10 cellular contexts compared by ENCODE assay signal in the genomic region with DNA sequence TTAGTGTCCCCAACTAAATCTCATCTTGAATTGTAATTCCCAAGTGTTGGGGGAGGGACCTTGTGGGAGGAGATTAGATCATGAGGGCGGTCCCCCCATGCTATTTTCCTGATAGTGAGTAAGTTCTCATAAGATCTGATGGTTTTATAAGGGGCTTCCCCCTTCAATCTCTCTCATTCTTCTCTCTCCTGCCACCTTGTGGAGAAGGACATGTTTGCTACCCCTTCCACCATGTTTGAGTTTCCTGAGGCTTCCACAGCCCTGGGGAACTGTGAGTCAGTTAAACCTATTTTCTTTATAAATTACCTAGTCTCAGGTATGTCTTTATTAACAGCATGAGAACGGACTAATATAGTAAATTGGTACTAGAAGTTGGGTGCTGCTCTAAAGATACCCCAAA.
DNase-seq lines count a peak whose midpoint lies in the region; ATAC-seq, FAIRE-seq and TF ChIP-seq lines count a peak whose summit lies in the region.
"Had no signal": no experiment of that assay in that cellular context is flagged by ENCODE, and none has a peak within 500 bp of the region (broad histone marks: within the 10 kb centered on the region; RNA-seq: fewer than 3 reads in every experiment).

No MANE protein-coding gene starts in this region.

- H3K4me2 ChIP-seq in H1 (ENCODE audit: insufficient read depth in 1 of 2, low read depth in 2 of 2, low read length in 2 of 2) (no peak overlapping the region), HepG2 (ENCODE audit: low read depth, low read length) (no peak overlapping the region)

- H2AFZ ChIP-seq in H1 (ENCODE audit: low read length) = no peak overlapping the region
- H2AFZ ChIP-seq in HepG2 (ENCODE audit: low read length) = no peak overlapping the region

- H2BK5ac ChIP-seq in H1 (ENCODE audit: low read depth, low read length) = no peak overlapping the region

- intact Hi-C loops in HepG2 (cut with micrococcal nuclease; ENCODE audit: unreplicated experiment) = no loop called here

- BruUV-seq in HepG2 (replicated peaks; lab: Mats Ljungman, UMichigan) = no TSS peak

- no peaks in the 10 kb centered on the region for H3K79me1 ChIP-seq in H1 (ENCODE audit: low read depth, low read length)

- ATAC-seq in HepG2 (no peak), gastroesophageal sphincter (no peak)

- no peak overlapping the region for H4K5ac ChIP-seq in H1 (ENCODE audit: insufficient read length, low read depth, low read length)

- TF ChIP-seq EP300 in Ishikawa (IDR thresholded peaks at IDR 0.05; ENCODE audit: borderline replicate concordance) (no peak), H1 (IDR thresholded peaks at IDR 0.05; ENCODE audit: borderline replicate concordance in 1 of 2, low read depth in 2 of 2, low read length in 2 of 2) (no peak), HepG2 (IDR thresholded peaks at IDR 0.05; ENCODE audit: low read depth in 2 of 2, low read length in 2 of 2) (no peak), HepG2 (CRISPR knock-in tag; IDR thresholded peaks at IDR 0.05; ENCODE audit: borderline replicate concordance) (no peak), gastroesophageal sphincter (IDR thresholded peaks at IDR 0.05) (no peak)

- H3K23me2 ChIP-seq in H1 (ENCODE audit: low read depth, low read length) = no peaks in the 10 kb centered on the region

- no peaks in the 10 kb centered on the region for H4K20me1 ChIP-seq in H1 (replicated peaks in 1 of 2; ENCODE audit: control insufficient read depth in 1 of 2, insufficient read depth in 2 of 2, low read length in 2 of 2)
- H4K20me1 ChIP-seq in HepG2 (ENCODE audit: insufficient read depth, low read length) = no peaks in the 10 kb centered on the region

- H3K4me1 ChIP-seq in H1 (replicated peaks in 1 of 4; ENCODE audit: control insufficient read depth in 3 of 4, insufficient read depth in 4 of 4, low read length in 3 of 4) (no peaks in the 10 kb centered on the region), HepG2 (ENCODE audit: insufficient read depth, low read length) (no peaks in the 10 kb centered on the region), gastroesophageal sphincter (no peaks in the 10 kb centered on the region)
- H3K4me1 ChIP-seq: HAP-1 had no signal

- no peak overlapping the region for H3K14ac ChIP-seq in H1 (ENCODE audit: insufficient read length)

- 61% methylated on average over 2 of the region's 2 CpGs; no CpG with 5 or more reads in 1 of the 2 experiments for WGBS in H1 (ENCODE audit: extremely low coverage in 1 of 2, insufficient coverage in 1 of 2, insufficient read length in 1 of 2, insufficient replicate concordance in 2 of 2, low coverage in 1 of 2, low lambda C conversion rate in 2 of 2, missing lambda C conversion rate in 1 of 2), 2 experiments
- WGBS in HepG2 (ENCODE audit: low lambda C conversion rate) = 0% methylated on average over 2 of the region's 2 CpGs
- WGBS in gastroesophageal sphincter (ENCODE audit: low coverage in 1 of 2), 2 donors = 61 to 82% methylated on average over 1 to 2 of the region's 2 CpGs

- H3K27me3 ChIP-seq in H1 (replicated peaks in 1 of 4; ENCODE audit: control insufficient read depth in 3 of 4, extremely low read depth in 1 of 4, insufficient read depth in 3 of 4, low read length in 3 of 4) (no peaks in the 10 kb centered on the region), HepG2 (ENCODE audit: control insufficient read depth in 1 of 2, insufficient read depth in 2 of 2, low read length in 2 of 2) (no peaks in the 10 kb centered on the region), gastroesophageal sphincter (no peaks in the 10 kb centered on the region)

- H4K8ac ChIP-seq in H1 (ENCODE audit: extremely low read depth, insufficient read depth, low read length) = no peak overlapping the region

- no peak overlapping the region for H2BK120ac ChIP-seq in H1 (replicated peaks; ENCODE audit: low read depth, low read length)

- H3K79me2 ChIP-seq in H1 (ENCODE audit: control insufficient read depth in 1 of 2, insufficient read depth in 2 of 2, low read length in 2 of 2) (no peaks in the 10 kb centered on the region), HepG2 (ENCODE audit: insufficient read depth, low read length) (no peaks in the 10 kb centered on the region)

- peak; percentile 30; the same call in 1 of the 2 replicates for TF ChIP-seq RAD21 in Ishikawa (IDR thresholded peaks at IDR 0.05; ENCODE audit: low read depth)
- TF ChIP-seq RAD21 in H1 (IDR thresholded peaks at IDR 0.05 in 1 of 2, conservative IDR thresholded peaks at IDR 0.05 in 1 of 2; ENCODE audit: low read depth in 2 of 2, low read length in 2 of 2) = peak; percentile 61 to 63
- no peak for TF ChIP-seq RAD21 in HepG2 (CRISPR knock-in tag; IDR thresholded peaks at IDR 0.05)

- H2AK5ac ChIP-seq in H1 (ENCODE audit: low read depth, low read length) = no peak overlapping the region

- no peak overlapping the region for H3K4ac ChIP-seq in H1 (replicated peaks; ENCODE audit: insufficient read length, low read depth, low read length)

- no peak overlapping the region for H2BK20ac ChIP-seq in H1 (ENCODE audit: low read length)

- H3K36me3 ChIP-seq in H1 (ENCODE audit: control insufficient read depth in 2 of 4, insufficient read depth in 4 of 4, low read length in 3 of 4) (no peaks in the 10 kb centered on the region), HepG2 (replicated peaks in 1 of 2; ENCODE audit: control insufficient read depth in 1 of 2, insufficient read depth in 2 of 2, low read length in 2 of 2) (no peaks in the 10 kb centered on the region), gastroesophageal sphincter (no peaks in the 10 kb centered on the region)
- H3K36me3 ChIP-seq: HAP-1 had no signal

- no peak overlapping the region for H3K23ac ChIP-seq in H1 (ENCODE audit: insufficient read length)

- peaks cover 7 to 9% of the 10 kb centered on the region in 2 experiments; a peak in 2 of 4 replicates for H3K9me3 ChIP-seq in H1 (ENCODE audit: insufficient read depth in 2 of 2, low read depth in 1 of 2, low read length in 1 of 2)
- H3K9me3 ChIP-seq in HepG2 (ENCODE audit: low read length) = peaks cover 43% of the 10 kb centered on the region
- peaks cover 0 to 5% (median 0%) of the 10 kb centered on the region in 3 donors for H3K9me3 ChIP-seq in gastroesophageal sphincter
- H3K9me3 ChIP-seq: HAP-1 had no signal

- no peak overlapping the region for H4K91ac ChIP-seq in H1 (replicated peaks; ENCODE audit: insufficient read length, low read length)

- H3K9ac ChIP-seq in H1 (replicated peaks in 1 of 4; ENCODE audit: extremely low read depth in 1 of 4, low read depth in 3 of 4, low read length in 3 of 4) (no peak overlapping the region), HepG2 (ENCODE audit: insufficient read depth, low read depth, low read length) (no peak overlapping the region)

- H3K56ac ChIP-seq in H1 (replicated peaks; ENCODE audit: insufficient read length, low read depth, low read length) = no peak overlapping the region

- H2BK15ac ChIP-seq in H1 (ENCODE audit: low read length) = no peak overlapping the region

- FAIRE-seq in H1 (lab: Jason Lieb, UNC) (peak; percentile 13), HepG2 (lab: Jason Lieb, UNC) (no peak)

- DNase-seq in ELF-1 (ENCODE audit: low read depth, low spot score) (peak; percentile 27), GM20000 (ENCODE audit: low spot score) (no peak), H1 (ENCODE audit: low read depth in 1 of 2, low spot score in 2 of 2) (peak in 1 of 2 experiments; percentile 58), iPS-NIHi11 (ENCODE audit: low spot score) (no peak), HepG2 (ENCODE audit: low spot score) (no peak)
- DNase-seq in activated naive CD4-positive, alpha-beta T cell treated with Interleukin-2 at 50 U/mL for 16 hours = no peak
- DNase-seq: activated T-cell treated with anti-CD3 and anti-CD28 coated beads, Interleukin-2, amount 50 U/mL, for 1 hour had no signal

- H3K4me3 ChIP-seq in H1 (ENCODE audit: extremely low read depth in 1 of 4, insufficient read depth in 2 of 4, low read depth in 3 of 4, low read length in 4 of 4) = no peak overlapping the region
- no peak overlapping the region for H3K4me3 ChIP-seq in HepG2 (replicated peaks in 1 of 3; ENCODE audit: insufficient read depth in 1 of 3, low read depth in 2 of 3, low read length in 3 of 3)
- no peak overlapping the region for H3K4me3 ChIP-seq in gastroesophageal sphincter
- H3K4me3 ChIP-seq: HAP-1 had no signal

- in situ Hi-C loops in HepG2 (cut with HindIII; ENCODE audit: extremely low pct_ligation_motif_present, low pct_unique_long_range_greater_than_20kb) = no loop called here

- H2BK12ac ChIP-seq in H1 (ENCODE audit: low read depth, low read length) = no peak overlapping the region

- no peak overlapping the region for H3K18ac ChIP-seq in H1 (ENCODE audit: extremely low read depth, low read length)

- TF ChIP-seq CTCF in GM20000 (IDR thresholded peaks at IDR 0.05; ENCODE audit: extremely low read depth, missing control alignments) = peak; percentile 18
- TF ChIP-seq CTCF in H1 (IDR thresholded peaks at IDR 0.05; ENCODE audit: control extremely low read depth in 1 of 3, insufficient read depth in 1 of 3, low read depth in 1 of 3, low read length in 3 of 3) = peak; percentile 25 to 47 (median 42)
- no peak for TF ChIP-seq CTCF in HepG2 (CRISPR knock-in tag; IDR thresholded peaks at IDR 0.05)
- no peak for TF ChIP-seq CTCF in gastroesophageal sphincter (IDR thresholded peaks at IDR 0.05)

- CTCF ChIA-PET in H1 (lab: Charles Lee; ENCODE audit: partially characterized antibody) = interaction anchor here (1.5 kb wide), 1 partner anchor 586 kb away, joined by 3 read pairs; no protein-coding TSS in a partner anchor
- CTCF ChIA-PET in HepG2 (lab: Yijun Ruan, JAX; ENCODE audit: low intra/inter-chr PET ratio, low total read pairs) = no interaction called here

- H3K27ac ChIP-seq in H1 (ENCODE audit: low read depth, low read length) (no peak overlapping the region), HepG2 (ENCODE audit: extremely low read length, insufficient read depth, low read length) (no peak overlapping the region), gastroesophageal sphincter (no peak overlapping the region)

- no peak for TF ChIP-seq POLR2A in H1 (IDR thresholded peaks at IDR 0.05; ENCODE audit: control extremely low read depth in 1 of 2, low read depth in 2 of 2, low read length in 2 of 2)
- no peak for TF ChIP-seq POLR2A in HepG2 (IDR thresholded peaks at IDR 0.05; ENCODE audit: insufficient read depth in 1 of 2, low read depth in 2 of 2, low read length in 2 of 2)
- no peak for TF ChIP-seq POLR2A in gastroesophageal sphincter (IDR thresholded peaks at IDR 0.05)

- POLR2A ChIA-PET in H1 (lab: Charles Lee; ENCODE audit: partially characterized antibody) = no interaction called here
- POLR2A ChIA-PET in HepG2 (lab: Yijun Ruan, JAX) = no interaction called here

TF ChIP-seq in H1, 55 proteins besides CTCF, POLR2A, EP300 and RAD21 (continues in another document):
- TF ChIP-seq HDAC2 (IDR thresholded peaks at IDR 0.05; ENCODE audit: borderline replicate concordance in 1 of 2, low read depth in 2 of 2, low read length in 2 of 2) (no peak), TCF12 (IDR thresholded peaks at IDR 0.05; ENCODE audit: low read depth, low read length) (no peak)

TF ChIP-seq in HepG2, 621 proteins besides CTCF, POLR2A, EP300 and RAD21 (continues in another document):
- TF ChIP-seq NRL (CRISPR knock-in tag; IDR thresholded peaks at IDR 0.05; ENCODE audit: borderline replicate concordance) = no peak

Comparison
In these comparisons a context has a peak if more than half of its experiments do, and no peak if none do; other contexts are left out.
1. CTCF ChIP-seq: peak in GM20000 (single experiment) and H1 (3 of 3); none in HepG2 (single experiment) and gastroesophageal sphincter (0 of 4).